Comparison of ENCODE assay signal across 8 cellular contexts in genomic region chr5:122844136-122844915, GRCh38. TPM values are rescaled to one million over a fixed set of nuclear protein-coding genes. Genes with fewer than 3 reads are reported as not detected.
A peak's percentile ranks its signal among the peaks of the same experiment; 100 is the strongest.
DNase-seq lines count a peak whose midpoint lies in the region; ATAC-seq and TF ChIP-seq lines count a peak whose summit lies in the region.

No MANE protein-coding gene starts in this region.

- no peaks in the 10 kb centered on the region for H3K9me3 Mint-ChIP-seq in T-helper 1 cell treated with Interleukin-12 subunit alpha and Interleukin-12 subunit beta and Interleukin-4 antibody, amounts not matched to agents 30 μg/mL and 1 μg/mL, for 36 hours

- peak overlapping the region; percentile 26 for H3K27ac Mint-ChIP-seq in T-helper 1 cell treated with Interleukin-12 subunit alpha and Interleukin-12 subunit beta and Interleukin-4 antibody, amounts not matched to agents 30 μg/mL and 1 μg/mL, for 36 hours

- H3K4me3 ChIP-seq in AG10803 (ENCODE audit: low read length) (peak overlapping the region; percentile 71), fibroblast of pulmonary artery (replicated peaks; ENCODE audit: low read depth, low read length) (peak overlapping the region; percentile 73), osteoblast (ENCODE audit: insufficient read depth, low read length) (peak overlapping the region; percentile 87)

- TF ChIP-seq CTCF in AG10803 (conservative IDR thresholded peaks at IDR 0.05; ENCODE audit: low read length) (no peak), fibroblast of pulmonary artery (IDR thresholded peaks at IDR 0.05; ENCODE audit: low read length, missing control alignments) (no peak), osteoblast (IDR thresholded peaks at IDR 0.05; ENCODE audit: extremely low read depth, low read depth, low read length) (no peak)

- peaks cover 43% of the 10 kb centered on the region for H3K27me3 Mint-ChIP-seq in T-helper 1 cell treated with Interleukin-12 subunit alpha and Interleukin-12 subunit beta and Interleukin-4 antibody, amounts not matched to agents 30 μg/mL and 1 μg/mL, for 36 hours (ENCODE audit: low read depth)

- no peaks in the 10 kb centered on the region for H3K36me3 Mint-ChIP-seq in T-helper 1 cell treated with Interleukin-12 subunit alpha and Interleukin-12 subunit beta and Interleukin-4 antibody, amounts not matched to agents 30 μg/mL and 1 μg/mL, for 36 hours (ENCODE audit: low read depth)

- ATAC-seq in GM21447 (IDR thresholded peaks at IDR 0.05; ENCODE audit: unreplicated experiment), result peak; percentile 5
- ATAC-seq in GM18502 (IDR thresholded peaks at IDR 0.05; ENCODE audit: poor library complexity, unreplicated experiment), result no peak

- peaks cover 20% of the 10 kb centered on the region for H3K79me2 ChIP-seq in osteoblast (ENCODE audit: insufficient read depth, low read length)

- H3K27me3 ChIP-seq in osteoblast (ENCODE audit: insufficient read depth, low read length), result no peaks in the 10 kb centered on the region

- H3K27ac ChIP-seq in osteoblast (ENCODE audit: low read depth, low read length), result peak overlapping the region; percentile 70

- H3K4me3 Mint-ChIP-seq in T-helper 1 cell treated with Interleukin-12 subunit alpha and Interleukin-12 subunit beta and Interleukin-4 antibody, amounts not matched to agents 30 μg/mL and 1 μg/mL, for 36 hours, result peak overlapping the region; percentile 82

- H3K4me1 ChIP-seq in osteoblast (ENCODE audit: insufficient read depth, low read length), result peaks cover 24% of the 10 kb centered on the region

- peaks cover 15% of the 10 kb centered on the region for H3K4me1 Mint-ChIP-seq in T-helper 1 cell treated with Interleukin-12 subunit alpha and Interleukin-12 subunit beta and Interleukin-4 antibody, amounts not matched to agents 30 μg/mL and 1 μg/mL, for 36 hours (ENCODE audit: low read depth)

- peak overlapping the region; percentile 94 for H2AFZ ChIP-seq in osteoblast (ENCODE audit: low read length)

- no peaks in the 10 kb centered on the region for H3K9me3 ChIP-seq in osteoblast (ENCODE audit: low read depth, low read length)

- DNase-seq in AG10803 (ENCODE audit: low read depth) (no peak), fibroblast of pulmonary artery (ENCODE audit: low read depth) (no peak), osteoblast (ENCODE audit: insufficient read length, low spot score, missing footprints) (no peak), NCI-H2029 treated with DMSO at 0.1 percent for 48 hours (lab: John Stamatoyannopoulos, UW) (no peak), NCI-H1417 treated with DMSO at 0.1 percent for 48 hours (lab: John Stamatoyannopoulos, UW) (no peak)

- H3K4me2 ChIP-seq in osteoblast (ENCODE audit: insufficient read depth, low read length), result peak overlapping the region; percentile 96

- H3K36me3 ChIP-seq in osteoblast (ENCODE audit: insufficient read depth, low read length), result no peaks in the 10 kb centered on the region

- H4K20me1 ChIP-seq in osteoblast (ENCODE audit: insufficient read depth, low read length), result no peaks in the 10 kb centered on the region

RNA-seq across cellular contexts. Expression of gene SNX24, which starts 1.1 kb away (rescaled TPM):
- 22.7 and 26.4 TPM in 2 replicates for total RNA-seq in osteoblast
